Comparison of ENCODE assay signal across 1 cellular context in the genomic region with DNA sequence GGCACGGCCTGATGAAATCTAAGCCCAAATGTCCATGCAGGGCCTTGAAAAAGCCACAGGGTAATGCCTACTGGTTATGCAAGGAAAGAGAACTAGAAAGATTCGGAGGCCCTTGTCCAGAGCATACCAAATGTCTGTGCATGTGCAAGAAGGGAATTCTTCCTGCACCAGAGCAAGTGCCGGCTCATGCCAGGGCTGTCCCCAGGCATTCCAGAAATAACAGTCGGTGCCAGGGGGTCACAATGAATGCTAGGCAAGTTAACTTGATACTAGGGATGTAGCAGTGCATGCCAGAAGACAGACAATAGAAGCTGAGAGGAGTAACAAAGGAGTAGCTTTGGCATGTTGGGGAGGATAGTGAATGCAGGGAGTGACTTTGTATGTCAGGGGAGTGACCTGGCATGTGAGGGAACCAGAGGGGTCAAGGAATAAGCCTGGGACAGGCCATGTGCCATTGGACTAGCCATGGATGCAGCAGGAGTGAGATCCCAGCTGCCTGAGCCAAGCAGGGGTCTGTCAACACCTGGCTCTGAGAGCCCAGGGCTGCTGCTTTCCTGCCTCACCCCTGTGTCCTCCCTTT.
TF ChIP-seq lines count a peak whose summit lies in the region.

No MANE protein-coding gene starts in this region.

TF ChIP-seq in GM23338, 12 proteins besides CTCF, POLR2A, EP300 and RAD21:
- TF ChIP-seq, protein P1, sequence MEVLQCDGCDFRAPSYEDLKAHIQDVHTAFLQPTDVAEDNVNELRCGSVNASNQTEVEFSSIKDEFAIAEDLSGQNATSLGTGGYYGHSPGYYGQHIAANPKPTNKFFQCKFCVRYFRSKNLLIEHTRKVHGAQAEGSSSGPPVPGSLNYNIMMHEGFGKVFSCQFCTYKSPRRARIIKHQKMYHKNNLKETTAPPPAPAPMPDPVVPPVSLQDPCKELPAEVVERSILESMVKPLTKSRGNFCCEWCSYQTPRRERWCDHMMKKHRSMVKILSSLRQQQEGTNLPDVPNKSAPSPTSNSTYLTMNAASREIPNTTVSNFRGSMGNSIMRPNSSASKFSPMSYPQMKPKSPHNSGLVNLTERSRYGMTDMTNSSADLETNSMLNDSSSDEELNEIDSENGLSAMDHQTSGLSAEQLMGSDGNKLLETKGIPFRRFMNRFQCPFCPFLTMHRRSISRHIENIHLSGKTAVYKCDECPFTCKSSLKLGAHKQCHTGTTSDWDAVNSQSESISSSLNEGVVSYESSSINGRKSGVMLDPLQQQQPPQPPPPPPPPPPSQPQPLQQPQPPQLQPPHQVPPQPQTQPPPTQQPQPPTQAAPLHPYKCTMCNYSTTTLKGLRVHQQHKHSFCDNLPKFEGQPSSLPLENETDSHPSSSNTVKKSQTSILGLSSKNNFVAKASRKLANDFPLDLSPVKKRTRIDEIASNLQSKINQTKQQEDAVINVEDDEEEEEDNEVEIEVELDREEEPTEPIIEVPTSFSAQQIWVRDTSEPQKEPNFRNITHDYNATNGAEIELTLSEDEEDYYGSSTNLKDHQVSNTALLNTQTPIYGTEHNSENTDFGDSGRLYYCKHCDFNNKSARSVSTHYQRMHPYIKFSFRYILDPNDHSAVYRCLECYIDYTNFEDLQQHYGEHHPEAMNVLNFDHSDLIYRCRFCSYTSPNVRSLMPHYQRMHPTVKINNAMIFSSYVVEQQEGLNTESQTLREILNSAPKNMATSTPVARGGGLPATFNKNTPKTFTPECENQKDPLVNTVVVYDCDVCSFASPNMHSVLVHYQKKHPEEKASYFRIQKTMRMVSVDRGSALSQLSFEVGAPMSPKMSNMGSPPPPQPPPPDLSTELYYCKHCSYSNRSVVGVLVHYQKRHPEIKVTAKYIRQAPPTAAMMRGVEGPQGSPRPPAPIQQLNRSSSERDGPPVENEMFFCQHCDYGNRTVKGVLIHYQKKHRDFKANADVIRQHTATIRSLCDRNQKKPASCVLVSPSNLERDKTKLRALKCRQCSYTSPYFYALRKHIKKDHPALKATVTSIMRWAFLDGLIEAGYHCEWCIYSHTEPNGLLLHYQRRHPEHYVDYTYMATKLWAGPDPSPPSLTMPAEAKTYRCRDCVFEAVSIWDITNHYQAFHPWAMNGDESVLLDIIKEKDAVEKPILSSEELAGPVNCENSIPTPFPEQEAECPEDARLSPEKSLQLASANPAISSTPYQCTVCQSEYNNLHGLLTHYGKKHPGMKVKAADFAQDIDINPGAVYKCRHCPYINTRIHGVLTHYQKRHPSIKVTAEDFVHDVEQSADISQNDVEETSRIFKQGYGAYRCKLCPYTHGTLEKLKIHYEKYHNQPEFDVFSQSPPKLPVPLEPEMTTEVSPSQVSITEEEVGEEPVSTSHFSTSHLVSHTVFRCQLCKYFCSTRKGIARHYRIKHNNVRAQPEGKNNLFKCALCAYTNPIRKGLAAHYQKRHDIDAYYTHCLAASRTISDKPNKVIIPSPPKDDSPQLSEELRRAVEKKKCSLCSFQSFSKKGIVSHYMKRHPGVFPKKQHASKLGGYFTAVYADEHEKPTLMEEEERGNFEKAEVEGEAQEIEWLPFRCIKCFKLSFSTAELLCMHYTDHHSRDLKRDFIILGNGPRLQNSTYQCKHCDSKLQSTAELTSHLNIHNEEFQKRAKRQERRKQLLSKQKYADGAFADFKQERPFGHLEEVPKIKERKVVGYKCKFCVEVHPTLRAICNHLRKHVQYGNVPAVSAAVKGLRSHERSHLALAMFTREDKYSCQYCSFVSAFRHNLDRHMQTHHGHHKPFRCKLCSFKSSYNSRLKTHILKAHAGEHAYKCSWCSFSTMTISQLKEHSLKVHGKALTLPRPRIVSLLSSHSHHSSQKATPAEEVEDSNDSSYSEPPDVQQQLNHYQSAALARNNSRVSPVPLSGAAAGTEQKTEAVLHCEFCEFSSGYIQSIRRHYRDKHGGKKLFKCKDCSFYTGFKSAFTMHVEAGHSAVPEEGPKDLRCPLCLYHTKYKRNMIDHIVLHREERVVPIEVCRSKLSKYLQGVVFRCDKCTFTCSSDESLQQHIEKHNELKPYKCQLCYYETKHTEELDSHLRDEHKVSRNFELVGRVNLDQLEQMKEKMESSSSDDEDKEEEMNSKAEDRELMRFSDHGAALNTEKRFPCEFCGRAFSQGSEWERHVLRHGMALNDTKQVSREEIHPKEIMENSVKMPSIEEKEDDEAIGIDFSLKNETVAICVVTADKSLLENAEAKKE (CRISPR knock-in tag; IDR thresholded peaks at IDR 0.05), result no peak
- no peak for TF ChIP-seq CREB1 (CRISPR knock-in tag; IDR thresholded peaks at IDR 0.05; ENCODE audit: low read depth)
- no peak for TF ChIP-seq ZNF114 (CRISPR knock-in tag; IDR thresholded peaks at IDR 0.05)
- no peak for TF ChIP-seq JUNB (IDR thresholded peaks at IDR 0.05; ENCODE audit: unreplicated experiment)
- TF ChIP-seq POLR2AphosphoS5 (IDR thresholded peaks at IDR 0.05; ENCODE audit: low read depth), result no peak
- no peak for TF ChIP-seq STAT1 (IDR thresholded peaks at IDR 0.05; ENCODE audit: unreplicated experiment)
- TF ChIP-seq, protein P2, sequence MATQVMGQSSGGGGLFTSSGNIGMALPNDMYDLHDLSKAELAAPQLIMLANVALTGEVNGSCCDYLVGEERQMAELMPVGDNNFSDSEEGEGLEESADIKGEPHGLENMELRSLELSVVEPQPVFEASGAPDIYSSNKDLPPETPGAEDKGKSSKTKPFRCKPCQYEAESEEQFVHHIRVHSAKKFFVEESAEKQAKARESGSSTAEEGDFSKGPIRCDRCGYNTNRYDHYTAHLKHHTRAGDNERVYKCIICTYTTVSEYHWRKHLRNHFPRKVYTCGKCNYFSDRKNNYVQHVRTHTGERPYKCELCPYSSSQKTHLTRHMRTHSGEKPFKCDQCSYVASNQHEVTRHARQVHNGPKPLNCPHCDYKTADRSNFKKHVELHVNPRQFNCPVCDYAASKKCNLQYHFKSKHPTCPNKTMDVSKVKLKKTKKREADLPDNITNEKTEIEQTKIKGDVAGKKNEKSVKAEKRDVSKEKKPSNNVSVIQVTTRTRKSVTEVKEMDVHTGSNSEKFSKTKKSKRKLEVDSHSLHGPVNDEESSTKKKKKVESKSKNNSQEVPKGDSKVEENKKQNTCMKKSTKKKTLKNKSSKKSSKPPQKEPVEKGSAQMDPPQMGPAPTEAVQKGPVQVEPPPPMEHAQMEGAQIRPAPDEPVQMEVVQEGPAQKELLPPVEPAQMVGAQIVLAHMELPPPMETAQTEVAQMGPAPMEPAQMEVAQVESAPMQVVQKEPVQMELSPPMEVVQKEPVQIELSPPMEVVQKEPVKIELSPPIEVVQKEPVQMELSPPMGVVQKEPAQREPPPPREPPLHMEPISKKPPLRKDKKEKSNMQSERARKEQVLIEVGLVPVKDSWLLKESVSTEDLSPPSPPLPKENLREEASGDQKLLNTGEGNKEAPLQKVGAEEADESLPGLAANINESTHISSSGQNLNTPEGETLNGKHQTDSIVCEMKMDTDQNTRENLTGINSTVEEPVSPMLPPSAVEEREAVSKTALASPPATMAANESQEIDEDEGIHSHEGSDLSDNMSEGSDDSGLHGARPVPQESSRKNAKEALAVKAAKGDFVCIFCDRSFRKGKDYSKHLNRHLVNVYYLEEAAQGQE (IDR thresholded peaks at IDR 0.05; ENCODE audit: unreplicated experiment), result no peak
- no peak for TF ChIP-seq EZH2phosphoT487 (IDR thresholded peaks at IDR 0.05; ENCODE audit: unreplicated experiment)
- no peak for TF ChIP-seq ZNF331 (CRISPR knock-in tag; IDR thresholded peaks at IDR 0.05; ENCODE audit: low read depth)
- no peak for TF ChIP-seq NANOG (IDR thresholded peaks at IDR 0.05; ENCODE audit: borderline replicate concordance)
- TF ChIP-seq ETS1 (IDR thresholded peaks at IDR 0.05), result no peak
- TF ChIP-seq EZH2 (IDR thresholded peaks at IDR 0.05; ENCODE audit: low read depth, unreplicated experiment), result no peak
